Comparison of ENCODE assay signal across 1 cellular context in genomic region chr12:112868459-112869041, GRCh38.
TF ChIP-seq lines count a peak whose summit lies in the region.

No MANE protein-coding gene starts in this region.

TF ChIP-seq in A549, 52 proteins besides CTCF, POLR2A, EP300 and RAD21 (continued from another document):
- TF ChIP-seq, protein P1, sequence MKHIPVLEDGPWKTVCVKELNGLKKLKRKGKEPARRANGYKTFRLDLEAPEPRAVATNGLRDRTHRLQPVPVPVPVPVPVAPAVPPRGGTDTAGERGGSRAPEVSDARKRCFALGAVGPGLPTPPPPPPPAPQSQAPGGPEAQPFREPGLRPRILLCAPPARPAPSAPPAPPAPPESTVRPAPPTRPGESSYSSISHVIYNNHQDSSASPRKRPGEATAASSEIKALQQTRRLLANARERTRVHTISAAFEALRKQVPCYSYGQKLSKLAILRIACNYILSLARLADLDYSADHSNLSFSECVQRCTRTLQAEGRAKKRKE (CRISPR knock-in tag; IDR thresholded peaks at IDR 0.05; ENCODE audit: low read depth), result no peak
